ENCODE assay signal across 18 cellular contexts in genomic region chr13:75371223-75371622, GRCh38.
DNase-seq lines count a peak whose midpoint lies in the region; ATAC-seq and TF ChIP-seq lines count a peak whose summit lies in the region.
"Had no signal": no experiment of that assay in that cellular context is flagged by ENCODE, and none has a peak within 500 bp of the region (broad histone marks: within the 10 kb centered on the region; RNA-seq: fewer than 3 reads in every experiment).

No MANE protein-coding gene starts in this region.

- H3K36me3 ChIP-seq in left ventricle myocardium inferior, result no peaks in the 10 kb centered on the region
- H3K36me3 ChIP-seq in SJCRH30, result no peaks in the 10 kb centered on the region
- H3K36me3 ChIP-seq in gastrocnemius medialis, result no peaks in the 10 kb centered on the region
- H3K36me3 ChIP-seq: BLaER1 had no signal

- H3K27ac ChIP-seq in left ventricle myocardium inferior (replicated peaks), result peak overlapping the region; percentile 83
- no peak overlapping the region for H3K27ac ChIP-seq in SJCRH30
- H3K27ac ChIP-seq in gastrocnemius medialis, result peak overlapping the region; percentile 78 to 89 (median 84)
- H3K27ac ChIP-seq: 22Rv1, BLaER1, C4-2B had no signal

- in situ Hi-C loops in gastrocnemius medialis (cut with MboI; ENCODE audit: low sequenced_read_pairs in 4 of 4), result loop anchor here in 2 of 4 donors (5.0 to 10.0 kb wide), 2 partner anchors 106 to 174 kb away; partner anchors contain the start of gene UCHL3 (in 1 of the 2)

- no peak for DNase-seq in left ventricle myocardium inferior
- DNase-seq in Right ventricle myocardium inferior (ENCODE audit: missing footprints), result no peak
- peak; percentile 13 to 58 for DNase-seq in SJCRH30
- DNase-seq in gastrocnemius medialis, result no peak
- no peak for DNase-seq in activated naive CD4-positive, alpha-beta T cell treated with anti-CD3 and anti-CD28 coated beads, Interleukin-2, amount 50 U/mL, for 16 hours
- no peak for DNase-seq in DMS53 treated with DMSO at 0.1 percent for 48 hours (lab: John Stamatoyannopoulos, UW; ENCODE audit: unreplicated experiment)
- no peak for DNase-seq in activated CD4-positive, CD25-positive, alpha-beta regulatory T cell (lab: John Stamatoyannopoulos, UW)
- DNase-seq: Caco-2; CD4-positive, CD25-positive, alpha-beta regulatory T cell; CD8-positive, alpha-beta T cell; DMS153; DMS79; GF-D8; GOT3; HCEC 1CT had no signal

- H3K4me3 ChIP-seq in left ventricle myocardium inferior (no peak overlapping the region), SJCRH30 (no peak overlapping the region), gastrocnemius medialis (no peak overlapping the region)
- H3K4me3 ChIP-seq: BLaER1 had no signal

- H3K4me1 ChIP-seq in left ventricle myocardium inferior (peaks cover 87% of the 10 kb centered on the region), SJCRH30 (peaks cover 9% of the 10 kb centered on the region), gastrocnemius medialis (peaks cover 83 to 97% of the 10 kb centered on the region in 2 donors)

- TF ChIP-seq POLR2A in gastrocnemius medialis (IDR thresholded peaks at IDR 0.05), result no peak

- no peaks in the 10 kb centered on the region for H3K9me3 ChIP-seq in left ventricle myocardium inferior (replicated peaks)
- H3K9me3 ChIP-seq in SJCRH30 (replicated peaks), result no peaks in the 10 kb centered on the region
- no peaks in the 10 kb centered on the region for H3K9me3 ChIP-seq in gastrocnemius medialis
- H3K9me3 ChIP-seq: BLaER1, Caco-2 had no signal

- TF ChIP-seq CTCF in left ventricle myocardium inferior (IDR thresholded peaks at IDR 0.05; ENCODE audit: borderline replicate concordance) (no peak), gastrocnemius medialis (IDR thresholded peaks at IDR 0.05 in 4 of 5, conservative IDR thresholded peaks at IDR 0.05 in 1 of 5) (no peak)

- no peak for ATAC-seq in Right ventricle myocardium inferior
- ATAC-seq in gastrocnemius medialis, result no peak
- ATAC-seq: CD8-positive, alpha-beta T cell had no signal

- intact Hi-C loops in left ventricle myocardium inferior (cut with micrococcal nuclease) (loop anchor here (5.0 kb wide), 1 partner anchor 111 kb away; the partner anchor contains the start of gene TBC1D4), Right ventricle myocardium inferior (cut with DNase I) (loop anchor here (2.0 kb wide), 1 partner anchor 112 kb away; the partner anchor contains the start of gene TBC1D4), gastrocnemius medialis (cut with DNase I; ENCODE audit: low total_unique reads) (loop anchor here (5.0 kb wide), 1 partner anchor 46 kb away; no protein-coding TSS in a partner anchor)

- H3K27me3 ChIP-seq in left ventricle myocardium inferior (ENCODE audit: low read depth), result no peaks in the 10 kb centered on the region
- no peaks in the 10 kb centered on the region for H3K27me3 ChIP-seq in SJCRH30
- H3K27me3 ChIP-seq in gastrocnemius medialis, result no peaks in the 10 kb centered on the region
- H3K27me3 ChIP-seq: BLaER1 had no signal

Comparison
In these comparisons a context has a peak if more than half of its experiments do, and no peak if none do; other contexts are left out.
1. DNase-seq: peak in SJCRH30 (2 of 2); none in left ventricle myocardium inferior (single experiment), Right ventricle myocardium inferior (single experiment), gastrocnemius medialis (0 of 2), activated naive CD4-positive, alpha-beta T cell treated with anti-CD3 and anti-CD28 coated beads, Interleukin-2, amount 50 U/mL, for 16 hours (single experiment), DMS53 treated with DMSO at 0.1 percent for 48 hours (single experiment) and activated CD4-positive, CD25-positive, alpha-beta regulatory T cell (0 of 4).